28 cellular contexts compared by ENCODE assay signal in the genomic region with DNA sequence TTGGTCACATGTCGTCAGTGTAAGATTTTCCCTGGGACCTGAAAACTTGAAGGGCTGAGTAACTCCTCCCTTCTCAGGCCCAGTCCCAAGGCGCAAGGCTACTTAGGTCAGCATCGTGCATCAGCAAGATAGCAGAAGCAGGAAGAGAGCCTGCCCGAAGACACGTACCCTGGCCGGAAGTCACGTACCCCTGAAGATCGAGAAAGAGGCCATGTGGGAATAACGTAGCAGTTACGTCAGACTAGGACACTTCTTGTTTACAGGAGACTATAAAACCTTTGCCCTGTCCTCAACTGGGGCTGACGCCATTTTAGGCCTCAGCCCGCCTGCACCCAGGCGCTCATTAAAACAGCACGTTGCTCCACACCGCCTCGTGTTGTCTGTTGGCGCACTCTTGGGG.
"Had no signal": no experiment of that assay in that cellular context is flagged by ENCODE, and none has a peak within 500 bp of the region (broad histone marks: within the 10 kb centered on the region; RNA-seq: fewer than 3 reads in every experiment).

No MANE protein-coding gene starts in this region.

- H3K36me3 ChIP-seq: left lung, lower lobe of right lung, neural progenitor cell, ovary, right atrium auricular region, right lobe of liver, stomach, thyroid gland, transverse colon, upper lobe of left lung, vagina had no signal

- H3K36me3 Mint-ChIP-seq: immature natural killer cell; memory B cell; neural progenitor cell; stimulated activated naive B cell treated with anti-CD40 and anti-IgM and Interleukin-4, amounts not matched to agents 10 μg/mL and 1 μg/mL and 100 μg/mL, for 72 hours had no signal

- H3K9ac ChIP-seq: neural progenitor cell had no signal

- H3K27me3 Mint-ChIP-seq: memory B cell; stimulated activated naive B cell treated with anti-CD40 and anti-IgM and Interleukin-4, amounts not matched to agents 10 μg/mL and 1 μg/mL and 100 μg/mL, for 72 hours had no signal

- H3K9me3 ChIP-seq: lower lobe of right lung, ovary, right atrium auricular region, right lobe of liver, stomach, testis, thyroid gland, transverse colon, upper lobe of left lung, vagina had no signal

- H2AFZ ChIP-seq: neural progenitor cell had no signal

- H3K4me1 Mint-ChIP-seq: immature natural killer cell; memory B cell; naive thymus-derived CD8-positive, alpha-beta T cell; neural progenitor cell; stimulated activated naive B cell treated with anti-CD40 and anti-IgM and Interleukin-4, amounts not matched to agents 10 μg/mL and 1 μg/mL and 100 μg/mL, for 72 hours had no signal

- H3K27me3 ChIP-seq: left lung, neural progenitor cell, ovary, right atrium auricular region, right lobe of liver, stomach, testis, thyroid gland, transverse colon, upper lobe of left lung, vagina had no signal

- H3K27ac ChIP-seq: left lung, lower lobe of right lung, neural progenitor cell, ovary, right atrium auricular region, right lobe of liver, skin epidermis, testis, thyroid gland, transverse colon, upper lobe of left lung, vagina had no signal

- H3K4me1 ChIP-seq: left lung, lower lobe of right lung, neural progenitor cell, right atrium auricular region, right lobe of liver, stomach, thyroid gland, upper lobe of left lung had no signal

- H3K27ac Mint-ChIP-seq: immature natural killer cell; memory B cell; naive thymus-derived CD8-positive, alpha-beta T cell; nephron progenitor cell; neural progenitor cell; progenitor cell of endocrine pancreas; stimulated activated naive B cell treated with anti-CD40 and anti-IgM and Interleukin-4, amounts not matched to agents 10 μg/mL and 1 μg/mL and 100 μg/mL, for 72 hours had no signal

- ATAC-seq: left colon; left lung; lower lobe of right lung; naive thymus-derived CD8-positive, alpha-beta T cell; right lobe of liver; stimulated activated naive B cell treated with anti-CD40 and anti-IgM and Interleukin-4, amounts not matched to agents 10 μg/mL and 1 μg/mL and 100 μg/mL, for 72 hours; stimulated activated naive CD8-positive, alpha-beta T cell treated with anti-CD3 and anti-CD28 coated beads, Interleukin-15, Interleukin-2, amounts not matched to agents 100 U/mL and 50 U/mL, for 24 hours had no signal

- H3K4me3 ChIP-seq: left lung, lower lobe of right lung, neural progenitor cell, ovary, right atrium auricular region, right lobe of liver, skin epidermis, stomach, testis, thyroid gland, transverse colon, upper lobe of left lung, vagina had no signal

- H3K4me3 Mint-ChIP-seq: immature natural killer cell; memory B cell; naive thymus-derived CD8-positive, alpha-beta T cell; nephron progenitor cell; neural progenitor cell; stimulated activated naive B cell treated with anti-CD40 and anti-IgM and Interleukin-4, amounts not matched to agents 10 μg/mL and 1 μg/mL and 100 μg/mL, for 72 hours had no signal

- DNase-seq: hypothalamus; immature natural killer cell; kidney; left colon; left lung; lower lobe of right lung; naive thymus-derived CD8-positive, alpha-beta T cell; nephron progenitor cell; ovary; right lobe of liver; stimulated activated CD4-positive, alpha-beta T cell treated with anti-CD3 and anti-CD28 coated beads, Interleukin-12 subunit alpha, Interleukin-12 subunit beta, amount 100 ng/mL, for 4 hours; stimulated activated CD4-positive, alpha-beta T cell treated with anti-CD3 and anti-CD28 coated beads, Interleukin-15, amount 100 ng/mL, for 24 hours; stimulated activated CD4-positive, alpha-beta T cell treated with anti-CD3 and anti-CD28 coated beads, Interleukin-2, amount 100 ng/mL, for 24 hours; stimulated activated CD4-positive, alpha-beta T cell treated with anti-CD3 and anti-CD28 coated beads, Interleukin-4, amount 100 ng/mL, for 1 hour; stimulated activated naive B cell treated with anti-CD40 and anti-IgM and Interleukin-4, amounts not matched to agents 10 μg/mL and 1 μg/mL and 100 μg/mL, for 72 hours; stimulated activated naive CD8-positive, alpha-beta T cell treated with anti-CD3 and anti-CD28 coated beads, Interleukin-15, Interleukin-2, amounts not matched to agents 100 U/mL and 50 U/mL, for 24 hours; stomach; testis; thyroid gland; transverse colon; upper lobe of left lung had no signal

- FAIRE-seq: islet of Langerhans, kidney had no signal

- H3K4me2 ChIP-seq: neural progenitor cell had no signal
